ENCODE assay signal across 10 cellular contexts in genomic region chr1:54227836-54228435, GRCh38. TPM values are rescaled to one million over a fixed set of nuclear protein-coding genes. Genes with fewer than 3 reads are reported as not detected.
A peak's percentile ranks its signal among the peaks of the same experiment; 100 is the strongest.
DNase-seq lines count a peak whose midpoint lies in the region; ATAC-seq and TF ChIP-seq lines count a peak whose summit lies in the region.
"Had no signal": no experiment of that assay in that cellular context is flagged by ENCODE, and none has a peak within 500 bp of the region (broad histone marks: within the 10 kb centered on the region; RNA-seq: fewer than 3 reads in every experiment).

No MANE protein-coding gene starts in this region.

- DNase-seq in activated naive CD8-positive, alpha-beta T cell treated with anti-CD3 and anti-CD28 coated beads for 36 hours, result no peak
- DNase-seq in WTC11 (ENCODE audit: low spot score), result peak; percentile 47
- peak; percentile 62 for DNase-seq in glomerular visceral epithelial cell (ENCODE audit: extremely low spot score)
- DNase-seq in vagina (ENCODE audit: extremely low spot score in 2 of 2), result no peak
- no peak for DNase-seq in upper lobe of right lung
- DNase-seq in NCI-H1417 (lab: John Stamatoyannopoulos, UW), result no peak
- no peak for DNase-seq in stimulated activated naive CD4-positive, alpha-beta T cell treated with Interleukin-2 at 50 U/mL for 16 hours (lab: John Stamatoyannopoulos, UW)
- DNase-seq: SHP77 treated with DMSO at 0.1 percent for 48 hours, stomach had no signal

- H3K4me3 Mint-ChIP-seq in activated naive CD8-positive, alpha-beta T cell, result no peak overlapping the region
- H3K4me3 Mint-ChIP-seq in activated naive CD8-positive, alpha-beta T cell treated with anti-CD3 and anti-CD28 coated beads for 36 hours, result no peak overlapping the region
- H3K4me3 Mint-ChIP-seq in WTC11, result no peak overlapping the region

- H3K27me3 ChIP-seq in vagina, result no peaks in the 10 kb centered on the region
- no peaks in the 10 kb centered on the region for H3K27me3 ChIP-seq in upper lobe of right lung
- H3K27me3 ChIP-seq: stomach had no signal

- ATAC-seq in WTC11 (peak; percentile 23; the same call in 1 of the 2 replicates), upper lobe of right lung (no peak)

- no peaks in the 10 kb centered on the region for H3K36me3 Mint-ChIP-seq in activated naive CD8-positive, alpha-beta T cell
- peaks cover 10% of the 10 kb centered on the region for H3K36me3 Mint-ChIP-seq in activated naive CD8-positive, alpha-beta T cell treated with anti-CD3 and anti-CD28 coated beads for 36 hours
- peaks cover 27% of the 10 kb centered on the region for H3K36me3 Mint-ChIP-seq in WTC11

- H3K4me1 ChIP-seq in vagina (peaks cover 27% of the 10 kb centered on the region), upper lobe of right lung (no peaks in the 10 kb centered on the region)

- POLR2A ChIA-PET in WTC11 (lab: Charles Lee), result interaction anchor here (0.6 to 1.1 kb wide), 2 partner anchors 82 to 86 kb away, joined by 4 to 5 read pairs; no protein-coding TSS in a partner anchor

- no peak for TF ChIP-seq POLR2A in vagina (IDR thresholded peaks at IDR 0.05)

- H3K36me3 ChIP-seq in vagina (peaks cover 0 to 12% of the 10 kb centered on the region in 2 donors), upper lobe of right lung (peaks cover 5% of the 10 kb centered on the region)

- H3K9me3 ChIP-seq in vagina (no peaks in the 10 kb centered on the region), upper lobe of right lung (no peaks in the 10 kb centered on the region)
- H3K9me3 ChIP-seq: stomach had no signal

- H3K27me3 Mint-ChIP-seq in activated naive CD8-positive, alpha-beta T cell, result no peaks in the 10 kb centered on the region
- no peaks in the 10 kb centered on the region for H3K27me3 Mint-ChIP-seq in activated naive CD8-positive, alpha-beta T cell treated with anti-CD3 and anti-CD28 coated beads for 36 hours
- H3K27me3 Mint-ChIP-seq in WTC11 (ENCODE audit: low read depth), result no peaks in the 10 kb centered on the region

- TF ChIP-seq CTCF in WTC11 (IDR thresholded peaks at IDR 0.05) (no peak), vagina (IDR thresholded peaks at IDR 0.05) (no peak), upper lobe of right lung (IDR thresholded peaks at IDR 0.05) (no peak)

- H3K4me3 ChIP-seq in vagina (no peak overlapping the region), upper lobe of right lung (no peak overlapping the region)
- H3K4me3 ChIP-seq: stomach had no signal

- H3K9me3 Mint-ChIP-seq in activated naive CD8-positive, alpha-beta T cell (ENCODE audit: low read depth), result no peaks in the 10 kb centered on the region
- no peaks in the 10 kb centered on the region for H3K9me3 Mint-ChIP-seq in activated naive CD8-positive, alpha-beta T cell treated with anti-CD3 and anti-CD28 coated beads for 36 hours
- H3K9me3 Mint-ChIP-seq in WTC11, result no peaks in the 10 kb centered on the region

- peak overlapping the region; percentile 41 for H3K27ac Mint-ChIP-seq in activated naive CD8-positive, alpha-beta T cell
- H3K27ac Mint-ChIP-seq in activated naive CD8-positive, alpha-beta T cell treated with anti-CD3 and anti-CD28 coated beads for 36 hours, result no peak overlapping the region
- peak overlapping the region; percentile 67 for H3K27ac Mint-ChIP-seq in WTC11

- intact Hi-C loops in vagina (cut with DNase I), result no loop called here
- intact Hi-C loops in upper lobe of right lung (cut with DNase I), result no loop called here

- peaks cover 18% of the 10 kb centered on the region for H3K4me1 Mint-ChIP-seq in activated naive CD8-positive, alpha-beta T cell (ENCODE audit: low read depth)
- H3K4me1 Mint-ChIP-seq in activated naive CD8-positive, alpha-beta T cell treated with anti-CD3 and anti-CD28 coated beads for 36 hours, result peaks cover 24% of the 10 kb centered on the region
- H3K4me1 Mint-ChIP-seq in WTC11, result peaks cover 20% of the 10 kb centered on the region

- CTCF ChIA-PET in WTC11 (lab: Charles Lee), result interaction anchor here (0.7 to 2.4 kb wide), 20 partner anchors 24 to 320 kb away, joined by 3 to 12 read pairs (median 4); partner anchors contain the start of gene ACOT11

- H3K27ac ChIP-seq in vagina, result peak overlapping the region; percentile 68
- H3K27ac ChIP-seq in upper lobe of right lung, result no peak overlapping the region

TF ChIP-seq in WTC11, 78 proteins besides CTCF, POLR2A, EP300 and RAD21 (continues in another document):
- no peak for TF ChIP-seq SOX15 (CRISPR knock-in tag; IDR thresholded peaks at IDR 0.05)
- TF ChIP-seq, protein P1, sequence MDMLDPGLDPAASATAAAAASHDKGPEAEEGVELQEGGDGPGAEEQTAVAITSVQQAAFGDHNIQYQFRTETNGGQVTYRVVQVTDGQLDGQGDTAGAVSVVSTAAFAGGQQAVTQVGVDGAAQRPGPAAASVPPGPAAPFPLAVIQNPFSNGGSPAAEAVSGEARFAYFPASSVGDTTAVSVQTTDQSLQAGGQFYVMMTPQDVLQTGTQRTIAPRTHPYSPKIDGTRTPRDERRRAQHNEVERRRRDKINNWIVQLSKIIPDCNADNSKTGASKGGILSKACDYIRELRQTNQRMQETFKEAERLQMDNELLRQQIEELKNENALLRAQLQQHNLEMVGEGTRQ (CRISPR knock-in tag; IDR thresholded peaks at IDR 0.05), result no peak
- TF ChIP-seq TP53 (CRISPR knock-in tag; IDR thresholded peaks at IDR 0.05), result no peak
- no peak for TF ChIP-seq SMAD4 (CRISPR knock-in tag; IDR thresholded peaks at IDR 0.05)
- no peak for TF ChIP-seq ZNF423 (CRISPR knock-in tag; IDR thresholded peaks at IDR 0.05)
- no peak for TF ChIP-seq ATF6 (CRISPR knock-in tag; IDR thresholded peaks at IDR 0.05)
- TF ChIP-seq, protein P2, sequence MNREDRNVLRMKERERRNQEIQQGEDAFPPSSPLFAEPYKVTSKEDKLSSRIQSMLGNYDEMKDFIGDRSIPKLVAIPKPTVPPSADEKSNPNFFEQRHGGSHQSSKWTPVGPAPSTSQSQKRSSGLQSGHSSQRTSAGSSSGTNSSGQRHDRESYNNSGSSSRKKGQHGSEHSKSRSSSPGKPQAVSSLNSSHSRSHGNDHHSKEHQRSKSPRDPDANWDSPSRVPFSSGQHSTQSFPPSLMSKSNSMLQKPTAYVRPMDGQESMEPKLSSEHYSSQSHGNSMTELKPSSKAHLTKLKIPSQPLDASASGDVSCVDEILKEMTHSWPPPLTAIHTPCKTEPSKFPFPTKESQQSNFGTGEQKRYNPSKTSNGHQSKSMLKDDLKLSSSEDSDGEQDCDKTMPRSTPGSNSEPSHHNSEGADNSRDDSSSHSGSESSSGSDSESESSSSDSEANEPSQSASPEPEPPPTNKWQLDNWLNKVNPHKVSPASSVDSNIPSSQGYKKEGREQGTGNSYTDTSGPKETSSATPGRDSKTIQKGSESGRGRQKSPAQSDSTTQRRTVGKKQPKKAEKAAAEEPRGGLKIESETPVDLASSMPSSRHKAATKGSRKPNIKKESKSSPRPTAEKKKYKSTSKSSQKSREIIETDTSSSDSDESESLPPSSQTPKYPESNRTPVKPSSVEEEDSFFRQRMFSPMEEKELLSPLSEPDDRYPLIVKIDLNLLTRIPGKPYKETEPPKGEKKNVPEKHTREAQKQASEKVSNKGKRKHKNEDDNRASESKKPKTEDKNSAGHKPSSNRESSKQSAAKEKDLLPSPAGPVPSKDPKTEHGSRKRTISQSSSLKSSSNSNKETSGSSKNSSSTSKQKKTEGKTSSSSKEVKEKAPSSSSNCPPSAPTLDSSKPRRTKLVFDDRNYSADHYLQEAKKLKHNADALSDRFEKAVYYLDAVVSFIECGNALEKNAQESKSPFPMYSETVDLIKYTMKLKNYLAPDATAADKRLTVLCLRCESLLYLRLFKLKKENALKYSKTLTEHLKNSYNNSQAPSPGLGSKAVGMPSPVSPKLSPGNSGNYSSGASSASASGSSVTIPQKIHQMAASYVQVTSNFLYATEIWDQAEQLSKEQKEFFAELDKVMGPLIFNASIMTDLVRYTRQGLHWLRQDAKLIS (CRISPR knock-in tag; IDR thresholded peaks at IDR 0.05; ENCODE audit: borderline replicate concordance), result no peak
- TF ChIP-seq, protein P3, sequence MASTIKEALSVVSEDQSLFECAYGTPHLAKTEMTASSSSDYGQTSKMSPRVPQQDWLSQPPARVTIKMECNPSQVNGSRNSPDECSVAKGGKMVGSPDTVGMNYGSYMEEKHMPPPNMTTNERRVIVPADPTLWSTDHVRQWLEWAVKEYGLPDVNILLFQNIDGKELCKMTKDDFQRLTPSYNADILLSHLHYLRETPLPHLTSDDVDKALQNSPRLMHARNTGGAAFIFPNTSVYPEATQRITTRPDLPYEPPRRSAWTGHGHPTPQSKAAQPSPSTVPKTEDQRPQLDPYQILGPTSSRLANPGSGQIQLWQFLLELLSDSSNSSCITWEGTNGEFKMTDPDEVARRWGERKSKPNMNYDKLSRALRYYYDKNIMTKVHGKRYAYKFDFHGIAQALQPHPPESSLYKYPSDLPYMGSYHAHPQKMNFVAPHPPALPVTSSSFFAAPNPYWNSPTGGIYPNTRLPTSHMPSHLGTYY (CRISPR knock-in tag; IDR thresholded peaks at IDR 0.05), result no peak
- no peak for TF ChIP-seq ZNF263 (CRISPR knock-in tag; IDR thresholded peaks at IDR 0.05; ENCODE audit: low read depth)

RNA-seq across cellular contexts. Expression of gene MRPL37, which starts 28.0 kb away (rescaled TPM):
- 100 to 1,000 TPM; 206 to 216 TPM for total RNA-seq in activated naive CD8-positive, alpha-beta T cell treated with anti-CD3 and anti-CD28 coated beads for 36 hours
- 125 to 143 TPM (median 130 TPM) in 3 replicates for total RNA-seq in WTC11 (2021)
- total RNA-seq in vagina, result 45.9 TPM
- total RNA-seq in upper lobe of right lung, result 41.9 TPM

RNA-seq across cellular contexts. Expression of gene CYB5RL, which starts 28.1 kb away (rescaled TPM):
- 10 to 100 TPM in 1 of 2 experiments, 1 to 10 TPM in 1; 9.1 to 10.6 TPM for total RNA-seq in activated naive CD8-positive, alpha-beta T cell treated with anti-CD3 and anti-CD28 coated beads for 36 hours
- total RNA-seq in WTC11 (2021), result 13.1 to 14.2 TPM (median 13.4 TPM) in 3 replicates
- total RNA-seq in vagina, result 3.7 TPM
- 8.8 TPM for total RNA-seq in upper lobe of right lung

Comparison
In these comparisons a context has a peak if more than half of its experiments do, and no peak if none do; other contexts are left out.
1. DNase-seq: peak in WTC11 (single experiment) and glomerular visceral epithelial cell (single experiment); none in activated naive CD8-positive, alpha-beta T cell treated with anti-CD3 and anti-CD28 coated beads for 36 hours (single experiment), vagina (0 of 2), upper lobe of right lung (single experiment), NCI-H1417 (0 of 3) and stimulated activated naive CD4-positive, alpha-beta T cell treated with Interleukin-2 at 50 U/mL for 16 hours (single experiment).